Comparison of ENCODE assay signal across 8 cellular contexts in the genomic region with DNA sequence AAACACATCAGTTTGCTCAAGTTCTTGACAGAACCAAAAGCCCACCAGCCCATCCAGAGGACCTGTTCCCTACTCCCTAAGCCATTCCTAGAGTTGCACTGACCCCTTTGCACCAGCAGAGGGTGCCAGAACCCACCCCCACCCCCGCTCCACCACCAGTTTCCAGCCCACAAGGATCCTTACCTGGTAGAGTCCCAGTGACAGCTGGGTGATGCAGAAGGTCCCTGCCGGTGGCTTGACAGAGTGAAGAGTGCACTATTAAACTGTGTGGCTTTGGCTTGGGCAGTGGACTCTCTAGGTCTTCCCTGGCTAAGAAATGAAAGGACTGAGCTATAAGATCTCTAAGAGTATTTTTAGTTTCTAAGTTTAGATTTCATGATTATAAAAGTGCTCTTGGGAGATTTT.
DNase-seq lines count a peak whose midpoint lies in the region; ATAC-seq lines count a peak whose summit lies in the region.

No MANE protein-coding gene starts in this region.

- H3K36me3 ChIP-seq in GM23248 (ENCODE audit: low read depth) = no peaks in the 10 kb centered on the region

- H3K27me3 ChIP-seq in GM23248 (replicated peaks; ENCODE audit: insufficient read depth) = no peaks in the 10 kb centered on the region

- H3F3A ChIP-seq in GM23248 (ENCODE audit: insufficient read depth) = no peaks in the 10 kb centered on the region

- peaks cover 4% of the 10 kb centered on the region for H3K4me1 Mint-ChIP-seq in memory B cell

- no peak overlapping the region for H3K27ac ChIP-seq in GM23248

- H3K4me3 ChIP-seq in GM23248 = no peak overlapping the region

- 0 to 6% methylated on average over 2 of the region's 2 CpGs for WGBS in GM23248 (ENCODE audit: low coverage in 1 of 2, low lambda C conversion rate in 2 of 2, missing lambda C conversion rate in 2 of 2), 2 experiments

- in situ Hi-C loops in GM23248 (cut with MboI) = no loop called here

- ATAC-seq in memory B cell (ENCODE audit: low read depth) = peak; percentile 73
- no peak for ATAC-seq in GM18520 (IDR thresholded peaks at IDR 0.05; ENCODE audit: unreplicated experiment)

- no peaks in the 10 kb centered on the region for H4K20me1 ChIP-seq in GM23248 (ENCODE audit: insufficient read depth)

- DNase-seq in AML-193 (lab: John Stamatoyannopoulos, UW) = peak; percentile 21 to 44
- DNase-seq in GM23248 = peak; percentile 48
- peak; percentile 65 for DNase-seq in NCI-H510A treated with DMSO at 0.1 percent for 48 hours (lab: John Stamatoyannopoulos, UW)
- peak; percentile 58 for DNase-seq in activated CD4-positive, alpha-beta T cell treated with anti-CD3 and anti-CD28 coated beads, Interleukin-2, amount 50 U/mL, for 1 hour
- peak; percentile 77 for DNase-seq in dermis blood vessel endothelial cell
- peak; percentile 38 to 44 for DNase-seq in memory B cell (ENCODE audit: low spot score in 2 of 2)
- DNase-seq in stimulated activated CD8-positive, alpha-beta memory T cell treated with anti-CD3 and anti-CD28 coated beads, Interleukin-2, amount 100 ng/mL, for 1 hour (ENCODE audit: low read depth in 2 of 2) = peak; percentile 12 to 32

- no peaks in the 10 kb centered on the region for H3K9me2 ChIP-seq in GM23248 (ENCODE audit: insufficient read depth)

- no peak overlapping the region for H3K4me3 Mint-ChIP-seq in memory B cell

- H3K9me3 ChIP-seq in GM23248 (ENCODE audit: low read depth) = no peaks in the 10 kb centered on the region

- H3K27me3 Mint-ChIP-seq in memory B cell = no peaks in the 10 kb centered on the region

- H3K4me2 ChIP-seq in GM23248 (ENCODE audit: unreplicated experiment) = no peak overlapping the region

- no peak overlapping the region for H3K9ac ChIP-seq in GM23248

- no peak overlapping the region for H2AFZ ChIP-seq in GM23248

- no peaks in the 10 kb centered on the region for H3K9me3 Mint-ChIP-seq in memory B cell

- H3K4me1 ChIP-seq in GM23248 (ENCODE audit: insufficient read depth) = no peaks in the 10 kb centered on the region

- H3K79me2 ChIP-seq in GM23248 (ENCODE audit: insufficient read depth) = no peaks in the 10 kb centered on the region

- H3K27ac Mint-ChIP-seq in memory B cell = no peak overlapping the region

- no peaks in the 10 kb centered on the region for H3K36me3 Mint-ChIP-seq in memory B cell

Comparison
In these comparisons a context has a peak if more than half of its experiments do, and no peak if none do; other contexts are left out.
1. DNase-seq: peak in every context shown above with its lines; median percentile 77 in dermis blood vessel endothelial cell; 65 in NCI-H510A treated with DMSO at 0.1 percent for 48 hours; 58 in activated CD4-positive, alpha-beta T cell treated with anti-CD3 and anti-CD28 coated beads, Interleukin-2, amount 50 U/mL, for 1 hour; 48 in GM23248; 41 in memory B cell; 32 in AML-193; 22 in stimulated activated CD8-positive, alpha-beta memory T cell treated with anti-CD3 and anti-CD28 coated beads, Interleukin-2, amount 100 ng/mL, for 1 hour.